Comparison of ENCODE assay signal across 8 cellular contexts in the genomic region with DNA sequence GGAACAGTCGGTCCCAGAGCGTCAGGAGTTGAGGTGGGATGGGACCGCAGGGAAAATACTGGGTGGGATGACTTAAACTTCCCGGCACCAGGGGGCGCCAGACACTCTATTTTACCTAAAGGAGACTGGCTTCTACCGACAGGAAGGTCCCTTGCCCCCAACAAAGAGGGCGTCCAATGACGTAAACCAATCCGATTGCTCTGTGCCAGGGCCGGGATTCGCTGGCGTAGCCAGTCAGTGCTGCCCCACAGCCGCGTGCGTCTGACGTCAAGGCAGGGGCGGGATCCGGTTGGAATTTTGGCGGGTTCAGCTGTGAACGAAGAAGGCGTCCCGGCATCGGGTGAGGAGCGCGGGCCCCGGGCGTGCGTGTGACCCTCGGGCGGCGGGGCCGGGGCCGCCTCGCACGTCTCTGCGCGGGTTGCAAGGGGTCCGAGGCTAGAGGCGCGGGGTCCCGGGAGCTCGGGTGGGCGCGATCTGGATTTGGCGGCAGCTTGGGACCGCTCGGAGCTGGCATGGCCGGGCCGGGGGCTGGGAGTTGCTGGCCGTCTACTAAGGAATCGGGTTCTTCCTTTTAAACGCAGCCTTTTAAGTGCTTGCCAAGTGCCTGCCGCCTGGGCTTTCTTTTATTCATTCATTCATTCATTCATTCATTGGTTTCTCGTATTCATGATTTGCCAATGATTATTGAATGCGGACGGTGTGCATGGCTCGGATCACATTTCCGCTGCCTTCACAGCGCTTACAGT. TPM values are rescaled to one million over a fixed set of nuclear protein-coding genes. Genes with fewer than 3 reads are reported as not detected.
DNase-seq lines count a peak whose midpoint lies in the region; ATAC-seq and TF ChIP-seq lines count a peak whose summit lies in the region.

A gene (plus strand): TSS at position 292 of the 746 bp plus-strand sequence. CDS start 2,645 bp downstream, outside the sequence.

- POLR2A ChIA-PET in RWPE1 (lab: Yijun Ruan, JAX; ENCODE audit: low non-redundant PET): no interaction called here

- no peaks in the 10 kb centered on the region for H3K27me3 Mint-ChIP-seq in activated T-helper 17 cell treated with anti-CD3 and anti-CD28 coated beads, Interleukin-2, amount 50 U/mL, for 72 hours
- H3K27me3 Mint-ChIP-seq in nephron (ENCODE audit: low read depth): no peaks in the 10 kb centered on the region
- H3K27me3 Mint-ChIP-seq in stimulated activated naive CD8-positive, alpha-beta T cell treated with anti-CD3 and anti-CD28 coated beads, Interleukin-15, Interleukin-2, amounts not matched to agents 100 ng/mL and 50 ng/mL, for 24 hours: no peaks in the 10 kb centered on the region

- TF ChIP-seq CTCF in LNCaP clone FGC (IDR thresholded peaks at IDR 0.05; ENCODE audit: control insufficient read depth, extremely low read depth, insufficient read depth) (peak; percentile 82), RWPE1 (conservative IDR thresholded peaks at IDR 0.05; ENCODE audit: low read depth) (peak; percentile 82), fibroblast of pulmonary artery (IDR thresholded peaks at IDR 0.05; ENCODE audit: low read length, missing control alignments) (peak; percentile 73), nephron (IDR thresholded peaks at IDR 0.05; ENCODE audit: unreplicated experiment in 3 of 3) (peak; percentile 76 to 94 (median 88))

- H3K36me3 Mint-ChIP-seq in activated T-helper 17 cell treated with anti-CD3 and anti-CD28 coated beads, Interleukin-2, amount 50 U/mL, for 72 hours (ENCODE audit: low read depth): peaks cover 26% of the 10 kb centered on the region
- H3K36me3 Mint-ChIP-seq in nephron (ENCODE audit: low read depth): peaks cover 4% of the 10 kb centered on the region
- H3K36me3 Mint-ChIP-seq in stimulated activated naive CD8-positive, alpha-beta T cell treated with anti-CD3 and anti-CD28 coated beads, Interleukin-15, Interleukin-2, amounts not matched to agents 100 ng/mL and 50 ng/mL, for 24 hours (ENCODE audit: low read depth): peaks cover 38% of the 10 kb centered on the region

- peak; percentile 100 for DNase-seq in ELR (ENCODE audit: low read depth)
- peak; percentile 97 for DNase-seq in H4 (ENCODE audit: low spot score)
- peak; percentile 99 for DNase-seq in LNCaP clone FGC (ENCODE audit: low read depth)
- peak; percentile 98 for DNase-seq in RWPE1 (ENCODE audit: low spot score)
- peak; percentile 100 for DNase-seq in fibroblast of pulmonary artery (ENCODE audit: low read depth)

- peak within 1 kb of the TSS; percentile 70 for H3K4me3 ChIP-seq in LNCaP clone FGC (ENCODE audit: low read depth, low read length)
- H3K4me3 ChIP-seq in fibroblast of pulmonary artery (replicated peaks; ENCODE audit: low read depth, low read length): peak within 1 kb of the TSS; percentile 63

- H3K4me1 Mint-ChIP-seq in activated T-helper 17 cell treated with anti-CD3 and anti-CD28 coated beads, Interleukin-2, amount 50 U/mL, for 72 hours: peaks cover 17% of the 10 kb centered on the region
- H3K4me1 Mint-ChIP-seq in nephron: peaks cover 19% of the 10 kb centered on the region
- H3K4me1 Mint-ChIP-seq in stimulated activated naive CD8-positive, alpha-beta T cell treated with anti-CD3 and anti-CD28 coated beads, Interleukin-15, Interleukin-2, amounts not matched to agents 100 ng/mL and 50 ng/mL, for 24 hours (ENCODE audit: low read depth): peaks cover 36% of the 10 kb centered on the region

- H3K9me3 Mint-ChIP-seq in activated T-helper 17 cell treated with anti-CD3 and anti-CD28 coated beads, Interleukin-2, amount 50 U/mL, for 72 hours: no peaks in the 10 kb centered on the region
- peaks cover 3% of the 10 kb centered on the region for H3K9me3 Mint-ChIP-seq in nephron
- no peaks in the 10 kb centered on the region for H3K9me3 Mint-ChIP-seq in stimulated activated naive CD8-positive, alpha-beta T cell treated with anti-CD3 and anti-CD28 coated beads, Interleukin-15, Interleukin-2, amounts not matched to agents 100 ng/mL and 50 ng/mL, for 24 hours

- peak within 1 kb of the TSS; percentile 86 for H3K27ac Mint-ChIP-seq in activated T-helper 17 cell treated with anti-CD3 and anti-CD28 coated beads, Interleukin-2, amount 50 U/mL, for 72 hours
- peak within 1 kb of the TSS in 2 of 3 experiments; percentile 14 to 52 for H3K27ac Mint-ChIP-seq in nephron
- peak within 1 kb of the TSS; percentile 79 for H3K27ac Mint-ChIP-seq in stimulated activated naive CD8-positive, alpha-beta T cell treated with anti-CD3 and anti-CD28 coated beads, Interleukin-15, Interleukin-2, amounts not matched to agents 100 ng/mL and 50 ng/mL, for 24 hours

- CTCF ChIA-PET in RWPE1 (lab: Yijun Ruan, JAX): interaction anchor here (0.6 to 1.9 kb wide), 8 partner anchors 10 to 1117 kb away, joined by 3 to 9 read pairs (median 4); no protein-coding TSS in a partner anchor

- H3K4me3 Mint-ChIP-seq in activated T-helper 17 cell treated with anti-CD3 and anti-CD28 coated beads, Interleukin-2, amount 50 U/mL, for 72 hours: peak within 1 kb of the TSS; percentile 88
- H3K4me3 Mint-ChIP-seq in nephron: peak within 1 kb of the TSS; percentile 90 to 94 (median 92)
- H3K4me3 Mint-ChIP-seq in stimulated activated naive CD8-positive, alpha-beta T cell treated with anti-CD3 and anti-CD28 coated beads, Interleukin-15, Interleukin-2, amounts not matched to agents 100 ng/mL and 50 ng/mL, for 24 hours: peak within 1 kb of the TSS; percentile 90

- H3K27ac ChIP-seq in RWPE1: peak within 1 kb of the TSS; percentile 50

- ATAC-seq in activated T-helper 17 cell treated with anti-CD3 and anti-CD28 coated beads, Interleukin-2, amount 50 U/mL, for 72 hours (replicated peaks): peak; percentile 100

RNA-seq across cellular contexts. Expression of the gene that starts here (rescaled TPM):
- 15.1 and 17.7 TPM in 2 replicates for total RNA-seq in H4 (2014; rRNA removed; shearing (Covaris generic))
- total RNA-seq in activated T-helper 17 cell treated with anti-CD3 and anti-CD28 coated beads, Interleukin-2, amount 50 U/mL, for 72 hours: 10 to 100 TPM; 36.4 to 71.0 TPM

Comparison
In these comparisons a context has a peak if more than half of its experiments do, and no peak if none do; other contexts are left out.
1. Peak in every context shown above with its lines: DNase-seq, ATAC-seq, H3K4me3 ChIP-seq and H3K27ac ChIP-seq.
2. H3K27ac Mint-ChIP-seq: peak in every context shown above with its lines; median percentile 86 in activated T-helper 17 cell treated with anti-CD3 and anti-CD28 coated beads, Interleukin-2, amount 50 U/mL, for 72 hours; 79 in stimulated activated naive CD8-positive, alpha-beta T cell treated with anti-CD3 and anti-CD28 coated beads, Interleukin-15, Interleukin-2, amounts not matched to agents 100 ng/mL and 50 ng/mL, for 24 hours; 33 in nephron.